8 cellular contexts compared by ENCODE assay signal in genomic region chr7:43905209-43905946, GRCh38. TPM values are rescaled to one million over a fixed set of nuclear protein-coding genes. Genes with fewer than 3 reads are reported as not detected.
DNase-seq lines count a peak whose midpoint lies in the region; ATAC-seq, FAIRE-seq and TF ChIP-seq lines count a peak whose summit lies in the region.

No MANE protein-coding gene starts in this region.

- H3K4me3 ChIP-seq in AG04450 (ENCODE audit: low read depth, low read length) (peak overlapping the region; percentile 81), astrocyte of the cerebellum (ENCODE audit: low read depth, low read length) (peak overlapping the region; percentile 63)

- peak overlapping the region; percentile 93 for H3K4me3 Mint-ChIP-seq in stimulated activated memory B cell treated with anti-CD40 and anti-IgM and Interleukin-4, amounts not matched to agents 10 μg/mL and 1 μg/mL and 100 μg/mL, for 72 hours

- DNase-seq in AG04450 (ENCODE audit: low read depth, low spot score) (no peak), HTR-8/SVneo (ENCODE audit: insufficient read length, low spot score) (peak; percentile 39), astrocyte of the cerebellum (ENCODE audit: low read depth) (no peak), iPS-NIHi11 (ENCODE audit: low spot score) (peak; percentile 44), cerebellar nuclear complex (lab: John Stamatoyannopoulos, UW) (no peak)
- no peak for DNase-seq in activated CD4-positive, alpha-beta T cell treated with anti-CD3 and anti-CD28 coated beads, Interleukin-2, amount 50 U/mL, for 1 hour

- ATAC-seq in stimulated activated memory B cell treated with anti-CD40 and anti-IgM and Interleukin-4, amounts not matched to agents 10 μg/mL and 1 μg/mL and 100 μg/mL, for 72 hours: no peak
- ATAC-seq in HG03520 (IDR thresholded peaks at IDR 0.05; ENCODE audit: unreplicated experiment): no peak

- no peaks in the 10 kb centered on the region for H3K27me3 ChIP-seq in AG04450 (ENCODE audit: control insufficient read depth, insufficient read depth, low read length)

- H3K27ac ChIP-seq in AG04450 (ENCODE audit: low read depth, low read length): peak overlapping the region; percentile 39

- in situ Hi-C loops in astrocyte of the cerebellum (cut with HindIII; ENCODE audit: low sequenced_read_pairs): no loop called here

- peaks cover 37% of the 10 kb centered on the region for H3K4me1 Mint-ChIP-seq in stimulated activated memory B cell treated with anti-CD40 and anti-IgM and Interleukin-4, amounts not matched to agents 10 μg/mL and 1 μg/mL and 100 μg/mL, for 72 hours

- CTCF ChIA-PET in AG04450 (lab: Charles Lee): interaction anchor here (0.5 to 0.7 kb wide), 3 partner anchors 36 to 184 kb away, joined by 3 read pairs; partner anchors contain the start of gene MRPS24

- H3K27me3 Mint-ChIP-seq in stimulated activated memory B cell treated with anti-CD40 and anti-IgM and Interleukin-4, amounts not matched to agents 10 μg/mL and 1 μg/mL and 100 μg/mL, for 72 hours: no peaks in the 10 kb centered on the region

- H3K9me3 Mint-ChIP-seq in stimulated activated memory B cell treated with anti-CD40 and anti-IgM and Interleukin-4, amounts not matched to agents 10 μg/mL and 1 μg/mL and 100 μg/mL, for 72 hours: no peaks in the 10 kb centered on the region

- no peak for TF ChIP-seq CTCF in AG04450 (IDR thresholded peaks at IDR 0.05; ENCODE audit: low read depth, low read length)
- TF ChIP-seq CTCF in astrocyte of the cerebellum (IDR thresholded peaks at IDR 0.05; ENCODE audit: low read depth, low read length, missing control alignments): no peak

- POLR2A ChIA-PET in AG04450 (lab: Yijun Ruan, JAX): interaction anchor here (0.9 to 1.4 kb wide), 2 partner anchors 21 to 36 kb away, joined by 3 read pairs; partner anchors contain the start of genes MRPS24 and UBE2D4

- FAIRE-seq in HTR-8/SVneo (lab: Jason Lieb, UNC): no peak

- no peaks in the 10 kb centered on the region for H3K9me3 ChIP-seq in AG04450 (ENCODE audit: control insufficient read depth, insufficient read depth, low read length)

- peaks cover 5% of the 10 kb centered on the region for H3K36me3 Mint-ChIP-seq in stimulated activated memory B cell treated with anti-CD40 and anti-IgM and Interleukin-4, amounts not matched to agents 10 μg/mL and 1 μg/mL and 100 μg/mL, for 72 hours

- peak overlapping the region; percentile 87 for H3K27ac Mint-ChIP-seq in stimulated activated memory B cell treated with anti-CD40 and anti-IgM and Interleukin-4, amounts not matched to agents 10 μg/mL and 1 μg/mL and 100 μg/mL, for 72 hours

RNA-seq across cellular contexts. Expression of gene URGCP, which starts 1.0 kb away (rescaled TPM):
- 23.1 and 25.5 TPM in 2 replicates for polyA plus RNA-seq in AG04450 (2011; rRNA removed)
- polyA minus RNA-seq in AG04450 (2011; rRNA and poly(A)+ RNA removed): 22.7 and 33.9 TPM in 2 replicates

RNA-seq across cellular contexts. Expression of gene UBE2D4, which starts 20.9 kb away (rescaled TPM):
- 18.6 and 18.8 TPM in 2 replicates for polyA plus RNA-seq in AG04450 (2011; rRNA removed)
- polyA minus RNA-seq in AG04450 (2011; rRNA and poly(A)+ RNA removed): 23.1 and 26.8 TPM in 2 replicates

RNA-seq across cellular contexts. Expression of gene MRPS24, which starts 36.1 kb away (rescaled TPM):
- 134 and 184 TPM in 2 replicates for polyA plus RNA-seq in AG04450 (2011; rRNA removed)
- polyA minus RNA-seq in AG04450 (2011; rRNA and poly(A)+ RNA removed): 70.9 and 92.3 TPM in 2 replicates

Comparison
In these comparisons a context has a peak if more than half of its experiments do, and no peak if none do; other contexts are left out.
1. DNase-seq: peak in HTR-8/SVneo (single experiment) and iPS-NIHi11 (single experiment); none in AG04450 (single experiment), astrocyte of the cerebellum (single experiment), cerebellar nuclear complex (0 of 2) and activated CD4-positive, alpha-beta T cell treated with anti-CD3 and anti-CD28 coated beads, Interleukin-2, amount 50 U/mL, for 1 hour (single experiment).